9 cellular contexts compared by ENCODE assay signal in the genomic region with DNA sequence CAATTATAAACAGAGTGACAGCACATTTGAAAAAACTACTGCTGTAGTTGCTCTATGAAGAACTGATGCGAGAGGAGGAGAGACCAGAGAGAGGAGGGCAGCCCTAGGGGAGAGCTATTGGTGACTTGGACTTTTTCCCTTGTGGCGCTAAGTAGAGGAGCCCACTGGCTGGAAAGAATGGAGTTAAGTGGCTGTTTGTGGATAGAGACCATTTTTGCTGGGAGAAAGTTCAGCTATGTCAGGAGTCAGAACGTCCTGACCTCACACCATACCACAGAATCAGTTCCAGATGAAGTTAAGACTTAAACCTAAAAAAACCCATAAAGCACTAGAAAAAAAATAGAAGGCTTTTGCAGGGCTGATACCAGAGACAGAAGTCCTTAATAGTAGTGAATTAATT. TPM values are rescaled to one million over a fixed set of nuclear protein-coding genes. Genes with fewer than 3 reads are reported as not detected.
A peak's percentile ranks its signal among the peaks of the same experiment; 100 is the strongest.
DNase-seq lines count a peak whose midpoint lies in the region; ATAC-seq, FAIRE-seq and TF ChIP-seq lines count a peak whose summit lies in the region.
"Had no signal": no experiment of that assay in that cellular context is flagged by ENCODE, and none has a peak within 500 bp of the region (broad histone marks: within the 10 kb centered on the region; RNA-seq: fewer than 3 reads in every experiment).

No MANE protein-coding gene starts in this region.

- intact Hi-C loops in cardiac septum (cut with DNase I) (no loop called here), kidney (cut with DNase I) (no loop called here)

- H3K9me3 ChIP-seq in cardiac muscle cell (ENCODE audit: low read depth) (no peaks in the 10 kb centered on the region), adipocyte (ENCODE audit: control insufficient read depth, low read length) (no peaks in the 10 kb centered on the region), kidney (ENCODE audit: control insufficient read depth in 1 of 2, low read length in 2 of 2) (no peaks in the 10 kb centered on the region), upper lobe of left lung (no peaks in the 10 kb centered on the region)

- 36 to 47% methylated on average over 3 of the region's 3 CpGs for WGBS in upper lobe of left lung, 2 donors

- peaks cover 2% of the 10 kb centered on the region for H3K36me3 ChIP-seq in cardiac muscle cell
- H3K36me3 ChIP-seq in adipocyte (ENCODE audit: control insufficient read depth, insufficient read depth, low read length, severe bottlenecking): peaks cover 5% of the 10 kb centered on the region
- no peaks in the 10 kb centered on the region for H3K36me3 ChIP-seq in kidney (ENCODE audit: control insufficient read depth in 1 of 2, insufficient read depth in 2 of 2, low read length in 2 of 2)
- H3K36me3 ChIP-seq in upper lobe of left lung: no peaks in the 10 kb centered on the region

- no peak for FAIRE-seq in kidney (lab: Jason Lieb, UNC)

- ATAC-seq in upper lobe of left lung (ENCODE audit: low FRiP score in 2 of 2): no peak
- ATAC-seq in GM21390 (IDR thresholded peaks at IDR 0.05; ENCODE audit: unreplicated experiment): no peak

- DNase-seq in cardiac muscle cell (ENCODE audit: low read depth in 1 of 2, low spot score in 1 of 2) (no peak), cardiac septum (ENCODE audit: low spot score) (no peak), adipocyte (ENCODE audit: low read depth) (peak; percentile 67), kidney (no peak), upper lobe of left lung (no peak), NCI-H1105 treated with DMSO at 0.1 percent for 48 hours (lab: John Stamatoyannopoulos, UW) (no peak), DMS114 treated with DMSO at 0.1 percent for 48 hours (lab: John Stamatoyannopoulos, UW; ENCODE audit: unreplicated experiment) (no peak)
- DNase-seq: stimulated activated CD4-positive, alpha-beta T cell treated with anti-CD3 and anti-CD28 coated beads, Interleukin-4, amount 100 ng/mL, for 24 hours had no signal

- TF ChIP-seq CTCF in cardiac muscle cell (IDR thresholded peaks at IDR 0.05; ENCODE audit: low read depth, low read length): no peak
- no peak for TF ChIP-seq CTCF in kidney (IDR thresholded peaks at IDR 0.05; ENCODE audit: borderline replicate concordance, extremely low read depth, insufficient read depth)
- TF ChIP-seq CTCF in upper lobe of left lung (IDR thresholded peaks at IDR 0.05): no peak

- H3K4me1 ChIP-seq in cardiac muscle cell (ENCODE audit: low read depth) (peaks cover 19% of the 10 kb centered on the region), adipocyte (ENCODE audit: control insufficient read depth, insufficient read depth, low read length) (peaks cover 48% of the 10 kb centered on the region), kidney (ENCODE audit: control insufficient read depth in 1 of 2, insufficient read depth in 1 of 2, low read depth in 1 of 2, low read length in 2 of 2) (peaks cover 5 to 21% of the 10 kb centered on the region in 2 donors), upper lobe of left lung (peaks cover 38 to 69% (median 41%) of the 10 kb centered on the region in 4 donors)

- no peak for TF ChIP-seq POLR2A in upper lobe of left lung (IDR thresholded peaks at IDR 0.05)

- H3K27ac ChIP-seq in cardiac muscle cell (peak overlapping the region; percentile 16), kidney (ENCODE audit: low read depth in 2 of 2, low read length in 2 of 2) (no peak overlapping the region), upper lobe of left lung (peak overlapping the region in 1 of 4 donors; percentile 98)

- no peak for TF ChIP-seq EP300 in upper lobe of left lung (IDR thresholded peaks at IDR 0.05)

- peak overlapping the region; percentile 59 for H3K4me3 ChIP-seq in cardiac muscle cell
- H3K4me3 ChIP-seq in adipocyte (ENCODE audit: low read length): peak overlapping the region; percentile 95
- H3K4me3 ChIP-seq in kidney (ENCODE audit: low read length in 2 of 2): peak overlapping the region; percentile 69 to 73
- H3K4me3 ChIP-seq in upper lobe of left lung: peak overlapping the region in 3 of 4 donors; percentile 55 to 68 (median 59)

- H3K9ac ChIP-seq in adipocyte (ENCODE audit: low read length) (peak overlapping the region; percentile 99), kidney (ENCODE audit: low read length in 2 of 2) (peak overlapping the region; percentile 12 to 74)

- H3K27me3 ChIP-seq in cardiac muscle cell (no peaks in the 10 kb centered on the region), adipocyte (replicated peaks; ENCODE audit: control insufficient read depth, insufficient read depth, low read length) (no peaks in the 10 kb centered on the region), upper lobe of left lung (no peaks in the 10 kb centered on the region)

RNA-seq across cellular contexts. Expression of gene POLR2A, which starts 2.0 kb away (rescaled TPM):
- 40.7 and 41.3 TPM in 2 replicates for total RNA-seq in cardiac muscle cell
- polyA plus RNA-seq in cardiac muscle cell: 53.8 and 62.3 TPM in 2 replicates
- total RNA-seq in cardiac septum: 56.4 TPM
- total RNA-seq in kidney: 133 TPM
- polyA plus RNA-seq in kidney (ENCODE audit: insufficient read depth, low read depth, low replicate concordance): 18.6 TPM
- 100 to 1,000 TPM in 4 of 6 donors, 10 to 100 TPM in 2; 79.5 to 139 (median 112) TPM for total RNA-seq in upper lobe of left lung

RNA-seq across cellular contexts. Expression of gene SLC35G6, which starts 4.9 kb away (rescaled TPM):
- total RNA-seq in cardiac muscle cell (not detected in 2 replicates), cardiac septum (not detected), kidney (not detected), upper lobe of left lung (not detected)
- polyA plus RNA-seq in cardiac muscle cell (0.10 and 1.9 TPM in 2 replicates), kidney (ENCODE audit: insufficient read depth, low read depth, low replicate concordance) (not detected)

RNA-seq across cellular contexts. Expression of gene ZBTB4, which starts 6.8 kb away (rescaled TPM):
- total RNA-seq in cardiac muscle cell (28.5 and 40.4 TPM in 2 replicates), cardiac septum (69.4 TPM), kidney (64.8 TPM), upper lobe of left lung (10 to 100 TPM; 54.4 to 90.1 (median 74.2) TPM)
- polyA plus RNA-seq in cardiac muscle cell (17.9 and 26.6 TPM in 2 replicates), kidney (ENCODE audit: insufficient read depth, low read depth, low replicate concordance) (23.2 TPM)

RNA-seq across cellular contexts. Expression of gene CHRNB1, which starts 41.3 kb away (rescaled TPM):
- 8.5 and 14.0 TPM in 2 replicates for total RNA-seq in cardiac muscle cell
- 28.6 and 34.5 TPM in 2 replicates for polyA plus RNA-seq in cardiac muscle cell
- 9.9 TPM for total RNA-seq in cardiac septum
- total RNA-seq in kidney: 11.9 TPM
- 19.3 TPM for polyA plus RNA-seq in kidney (ENCODE audit: insufficient read depth, low read depth, low replicate concordance)
- total RNA-seq in upper lobe of left lung: 10 to 100 TPM in 1 of 6 donors, 1 to 10 TPM in 5; 1.9 to 11.5 (median 7.0) TPM

RNA-seq across cellular contexts. Expression of gene FGF11, which starts 46.9 kb away (rescaled TPM):
- total RNA-seq in cardiac muscle cell (51.9 and 56.8 TPM in 2 replicates), cardiac septum (3.9 TPM), kidney (1.4 TPM), upper lobe of left lung (1 to 10 TPM in 2 of 6 donors, under 1 TPM in 3, not detected in 1; 0.15 to 2.0 (median 0.57) TPM)
- polyA plus RNA-seq in cardiac muscle cell (50.4 and 63.6 TPM in 2 replicates), kidney (ENCODE audit: insufficient read depth, low read depth, low replicate concordance) (7.7 TPM)
